Comparison of ENCODE assay signal across 20 cellular contexts in the genomic region with DNA sequence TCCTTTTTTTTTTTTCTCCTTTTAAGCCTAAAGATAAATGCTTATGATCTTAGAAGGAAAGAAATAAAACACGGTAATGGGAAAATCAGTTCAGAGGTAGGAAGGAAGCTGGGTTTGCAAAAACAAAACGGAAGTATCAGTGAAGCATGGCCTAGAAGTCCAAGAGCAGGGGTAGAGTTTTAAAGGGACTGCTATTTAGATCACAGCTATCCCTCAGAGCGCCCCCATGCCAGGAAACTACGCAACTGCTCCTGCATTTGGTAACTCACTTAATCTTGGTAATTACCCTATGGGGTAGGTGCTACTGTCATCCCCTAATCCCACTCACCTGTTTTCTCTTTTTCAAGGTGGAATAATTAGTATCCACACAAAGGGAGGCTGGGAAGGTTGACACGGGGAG.
"Had no signal": no experiment of that assay in that cellular context is flagged by ENCODE, and none has a peak within 500 bp of the region (broad histone marks: within the 10 kb centered on the region; RNA-seq: fewer than 3 reads in every experiment).

No MANE protein-coding gene starts in this region.

- H3K36me3 ChIP-seq: brain microvascular endothelial cell, thyroid gland had no signal

- FAIRE-seq: colon, TTC549 had no signal

- DNase-seq: activated CD4-positive, alpha-beta T cell treated with anti-CD3 and anti-CD28 coated beads, Interleukin-2, amount 50 U/mL, for 1 hour; activated CD4-positive, CD25-positive, alpha-beta regulatory T cell; activated CD8-positive, alpha-beta memory T cell treated with anti-CD3 and anti-CD28 coated beads, Interleukin-2, amount 50 U/mL, for 4 hours; activated effector memory CD4-positive, alpha-beta T cell treated with anti-CD3 and anti-CD28 coated beads, Interleukin-2, amount 50 U/mL, for 16 hours; activated naive CD4-positive, alpha-beta T cell treated with anti-CD3 and anti-CD28 coated beads, Interleukin-2, amount 50 U/mL, for 16 hours; activated T-cell treated with anti-CD3 and anti-CD28 coated beads, Interleukin-2, amount 50 U/mL, for 48 hours; aorta; brain microvascular endothelial cell; central memory CD4-positive, alpha-beta T cell; dorsolateral prefrontal cortex; foreskin keratinocyte; hypothalamus; left lung; occipital lobe; posterior cingulate gyrus; stimulated activated naive CD4-positive, alpha-beta T cell; thyroid gland had no signal

- H3K27me3 ChIP-seq: brain microvascular endothelial cell, dorsolateral prefrontal cortex, foreskin keratinocyte, left lung, thyroid gland had no signal

- H3K9me3 ChIP-seq: left lung, thyroid gland had no signal

- ATAC-seq: foreskin keratinocyte, left lung had no signal

- H3K27ac ChIP-seq: brain microvascular endothelial cell, dorsolateral prefrontal cortex, epithelial cell of prostate, foreskin keratinocyte, left lung had no signal

- H3K4me3 ChIP-seq: dorsolateral prefrontal cortex, left lung, thyroid gland had no signal
